19 cellular contexts compared by ENCODE assay signal in the genomic region with DNA sequence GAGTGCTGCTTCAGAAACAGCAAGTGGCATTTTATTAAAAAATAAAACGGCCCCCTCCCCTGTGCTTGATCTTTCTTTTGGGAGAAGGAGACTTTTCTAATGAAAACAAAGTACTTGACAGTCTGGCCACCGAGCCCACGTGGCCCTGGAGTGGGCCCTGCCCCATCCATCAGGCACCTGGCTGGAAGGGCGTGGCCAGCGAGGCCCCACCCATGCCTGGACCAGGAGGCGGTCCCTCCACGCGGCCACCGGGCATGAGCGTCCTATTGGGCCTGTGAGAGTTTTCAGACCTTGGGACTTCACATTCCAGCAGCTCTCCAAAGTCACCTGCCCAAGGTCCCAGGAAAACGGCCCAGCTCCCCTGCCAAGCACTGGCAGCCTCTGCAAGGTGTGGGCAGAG.
DNase-seq lines count a peak whose midpoint lies in the region; ATAC-seq and TF ChIP-seq lines count a peak whose summit lies in the region.
"Had no signal": no experiment of that assay in that cellular context is flagged by ENCODE, and none has a peak within 500 bp of the region (broad histone marks: within the 10 kb centered on the region; RNA-seq: fewer than 3 reads in every experiment).

No MANE protein-coding gene starts in this region.

- peak overlapping the region; percentile 2; the same call in 1 of the 2 replicates for H3K27ac ChIP-seq in RWPE1
- peak overlapping the region; percentile 92 for H3K27ac ChIP-seq in stomach smooth muscle (ENCODE audit: low read length)
- H3K27ac ChIP-seq: BLaER1 treated with 17β-estradiol and CSF1 and Interleukin-3, amounts not matched to agents 10 nM and 100 nM; thoracic aorta had no signal

- peaks cover 13 to 15% of the 10 kb centered on the region in 2 donors for H3K36me3 ChIP-seq in stomach smooth muscle (ENCODE audit: control insufficient read depth in 2 of 2, insufficient read depth in 2 of 2, low read length in 2 of 2)
- H3K36me3 ChIP-seq: BLaER1 treated with 17β-estradiol and CSF1 and Interleukin-3, amounts not matched to agents 10 nM and 100 nM had no signal

- no peaks in the 10 kb centered on the region for H3K27me3 ChIP-seq in stomach smooth muscle (ENCODE audit: control insufficient read depth in 1 of 2, insufficient read depth in 2 of 2, low read length in 2 of 2)
- H3K27me3 ChIP-seq: BLaER1 treated with 17β-estradiol and CSF1 and Interleukin-3, amounts not matched to agents 10 nM and 100 nM; esophagus squamous epithelium had no signal

- H3K9ac ChIP-seq in stomach smooth muscle (ENCODE audit: low read length in 2 of 2): peak overlapping the region in 1 of 2 donors; percentile 27
- H3K9ac ChIP-seq: BLaER1 treated with 17β-estradiol and CSF1 and Interleukin-3, amounts not matched to agents 10 nM and 100 nM had no signal

- peak; percentile 23 to 72 (median 34) for DNase-seq in NCI-H1417 (lab: John Stamatoyannopoulos, UW)
- no peak for DNase-seq in NCI-H1417 treated with DMSO at 0.1 percent for 48 hours (lab: John Stamatoyannopoulos, UW)
- DNase-seq in RWPE1 (ENCODE audit: low spot score): no peak
- peak; percentile 56 for DNase-seq in left kidney (ENCODE audit: low read depth, low spot score)
- no peak for DNase-seq in COLO829 (ENCODE audit: low spot score)
- DNase-seq in activated T-cell treated with anti-CD3 and anti-CD28 coated beads for 4 hours: no peak
- DNase-seq: activated CD4-positive, alpha-beta T cell treated with anti-CD3 and anti-CD28 coated beads, Interleukin-2, amount 10 ng/mL, durations not matched to agents 7 days and 5 days; activated CD8-positive, alpha-beta memory T cell treated with anti-CD3 and anti-CD28 coated beads, Interleukin-2, amount 50 U/mL, for 48 hours; activated gamma-delta T cell treated with Interleukin-2 at 50 U/mL for 16 hours; amygdala; DMS79; esophagus squamous epithelium; KBM-7; SW 1271 had no signal

- H3K4me3 ChIP-seq in stomach smooth muscle (ENCODE audit: low read length in 2 of 2): peak overlapping the region in 1 of 2 donors; percentile 15
- H3K4me3 ChIP-seq: BLaER1 treated with 17β-estradiol and CSF1 and Interleukin-3, amounts not matched to agents 10 nM and 100 nM; esophagus squamous epithelium; thoracic aorta had no signal

- ATAC-seq in HG03196 (IDR thresholded peaks at IDR 0.05; ENCODE audit: unreplicated experiment): no peak
- ATAC-seq: natural killer cell treated with Interleukin-12 subunit alpha and Interleukin-12 subunit beta and Interleukin-15 and Interleukin-18, amount 100 ng/mL, for 72 hours had no signal

- no peak for TF ChIP-seq CTCF in RWPE1 (conservative IDR thresholded peaks at IDR 0.05; ENCODE audit: low read depth)

- no peaks in the 10 kb centered on the region for H3K9me3 ChIP-seq in stomach smooth muscle (ENCODE audit: control insufficient read depth in 2 of 2, low read length in 2 of 2)
- H3K9me3 ChIP-seq: BLaER1 treated with 17β-estradiol and CSF1 and Interleukin-3, amounts not matched to agents 10 nM and 100 nM; esophagus squamous epithelium; thoracic aorta had no signal

- CTCF ChIA-PET in RWPE1 (lab: Yijun Ruan, JAX): no interaction called here

- POLR2A ChIA-PET in RWPE1 (lab: Yijun Ruan, JAX; ENCODE audit: low non-redundant PET): no interaction called here

- peaks cover 83% of the 10 kb centered on the region for H3K4me1 ChIP-seq in stomach smooth muscle (ENCODE audit: control insufficient read depth, insufficient read depth, low read length)

Comparison
In these comparisons a context has a peak if more than half of its experiments do, and no peak if none do; other contexts are left out.
1. DNase-seq: peak in NCI-H1417 (3 of 3) and left kidney (single experiment); none in NCI-H1417 treated with DMSO at 0.1 percent for 48 hours (single experiment), RWPE1 (single experiment), COLO829 (single experiment) and activated T-cell treated with anti-CD3 and anti-CD28 coated beads for 4 hours (single experiment).